ENCODE assay signal across 8 cellular contexts in genomic region chr18:55343396-55344073, GRCh38.
DNase-seq lines count a peak whose midpoint lies in the region; ATAC-seq and TF ChIP-seq lines count a peak whose summit lies in the region.

No MANE protein-coding gene starts in this region.

- no peak overlapping the region for H3K9ac ChIP-seq in adipocyte (ENCODE audit: low read length)

- no peaks in the 10 kb centered on the region for H3K36me3 Mint-ChIP-seq in naive thymus-derived CD8-positive, alpha-beta T cell
- H3K36me3 Mint-ChIP-seq in stimulated activated memory B cell treated with anti-CD40 and anti-IgM and Interleukin-4, amounts not matched to agents 10 μg/mL and 1 μg/mL and 100 μg/mL, for 72 hours, result no peaks in the 10 kb centered on the region

- no peaks in the 10 kb centered on the region for H3K9me3 ChIP-seq in AG04450 (ENCODE audit: control insufficient read depth, insufficient read depth, low read length)
- no peaks in the 10 kb centered on the region for H3K9me3 ChIP-seq in adipocyte (ENCODE audit: control insufficient read depth, low read length)
- H3K9me3 ChIP-seq in left lung, result no peaks in the 10 kb centered on the region

- POLR2A ChIA-PET in AG04450 (lab: Yijun Ruan, JAX), result no interaction called here
- POLR2A ChIA-PET in naive thymus-derived CD8-positive, alpha-beta T cell (lab: Charles Lee), result no interaction called here

- H3K27me3 ChIP-seq in AG04450 (ENCODE audit: control insufficient read depth, insufficient read depth, low read length) (no peaks in the 10 kb centered on the region), adipocyte (replicated peaks; ENCODE audit: control insufficient read depth, insufficient read depth, low read length) (no peaks in the 10 kb centered on the region), left lung (no peaks in the 10 kb centered on the region)

- CTCF ChIA-PET in AG04450 (lab: Charles Lee), result interaction anchor here (0.5 to 4.5 kb wide), 26 partner anchors 9 to 1233 kb away, joined by 3 to 18 read pairs (median 4); no protein-coding TSS in a partner anchor

- ATAC-seq in GM18517 (IDR thresholded peaks at IDR 0.05; ENCODE audit: unreplicated experiment), result peak; percentile 75
- ATAC-seq in left lung, result peak; percentile 57
- no peak for ATAC-seq in naive thymus-derived CD8-positive, alpha-beta T cell
- no peak for ATAC-seq in stimulated activated memory B cell treated with anti-CD40 and anti-IgM and Interleukin-4, amounts not matched to agents 10 μg/mL and 1 μg/mL and 100 μg/mL, for 72 hours

- intact Hi-C loops in left lung (cut with DNase I), result no loop called here

- peaks cover 14% of the 10 kb centered on the region for H3K4me1 ChIP-seq in adipocyte (ENCODE audit: control insufficient read depth, insufficient read depth, low read length)
- peaks cover 5 to 15% of the 10 kb centered on the region in 2 donors for H3K4me1 ChIP-seq in left lung

- DNase-seq in AG04450 (ENCODE audit: low read depth, low spot score), result no peak
- DNase-seq in HT1080 (ENCODE audit: low read depth), result peak; percentile 15
- DNase-seq in adipocyte (ENCODE audit: low read depth), result peak; percentile 72
- DNase-seq in left lung, result no peak
- DNase-seq in naive thymus-derived CD8-positive, alpha-beta T cell, result no peak
- no peak for DNase-seq in stimulated activated naive CD4-positive, alpha-beta T cell treated with Interleukin-2 at 50 U/mL for 16 hours (lab: John Stamatoyannopoulos, UW)

- no peak overlapping the region for H3K4me3 ChIP-seq in AG04450 (ENCODE audit: low read depth, low read length)
- no peak overlapping the region for H3K4me3 ChIP-seq in adipocyte (ENCODE audit: low read length)
- no peak overlapping the region for H3K4me3 ChIP-seq in left lung

- H3K9me3 Mint-ChIP-seq in naive thymus-derived CD8-positive, alpha-beta T cell, result no peaks in the 10 kb centered on the region
- no peaks in the 10 kb centered on the region for H3K9me3 Mint-ChIP-seq in stimulated activated memory B cell treated with anti-CD40 and anti-IgM and Interleukin-4, amounts not matched to agents 10 μg/mL and 1 μg/mL and 100 μg/mL, for 72 hours

- H3K4me1 Mint-ChIP-seq in naive thymus-derived CD8-positive, alpha-beta T cell, result peaks cover 0 to 15% (median 0%) of the 10 kb centered on the region in 4 donors
- H3K4me1 Mint-ChIP-seq in stimulated activated memory B cell treated with anti-CD40 and anti-IgM and Interleukin-4, amounts not matched to agents 10 μg/mL and 1 μg/mL and 100 μg/mL, for 72 hours, result peaks cover 12% of the 10 kb centered on the region

- peaks cover 0 to 2% (median 0%) of the 10 kb centered on the region in 5 donors for H3K27me3 Mint-ChIP-seq in naive thymus-derived CD8-positive, alpha-beta T cell
- no peaks in the 10 kb centered on the region for H3K27me3 Mint-ChIP-seq in stimulated activated memory B cell treated with anti-CD40 and anti-IgM and Interleukin-4, amounts not matched to agents 10 μg/mL and 1 μg/mL and 100 μg/mL, for 72 hours

- H3K27ac Mint-ChIP-seq in naive thymus-derived CD8-positive, alpha-beta T cell, result no peak overlapping the region
- no peak overlapping the region for H3K27ac Mint-ChIP-seq in stimulated activated memory B cell treated with anti-CD40 and anti-IgM and Interleukin-4, amounts not matched to agents 10 μg/mL and 1 μg/mL and 100 μg/mL, for 72 hours

- H3K27ac ChIP-seq in AG04450 (ENCODE audit: low read depth, low read length) (no peak overlapping the region), left lung (no peak overlapping the region)

- peak; percentile 78 for TF ChIP-seq CTCF in AG04450 (IDR thresholded peaks at IDR 0.05; ENCODE audit: low read depth, low read length)
- peak; percentile 22 to 33 for TF ChIP-seq CTCF in left lung (IDR thresholded peaks at IDR 0.05)

- no peak overlapping the region for H3K4me3 Mint-ChIP-seq in naive thymus-derived CD8-positive, alpha-beta T cell
- no peak overlapping the region for H3K4me3 Mint-ChIP-seq in stimulated activated memory B cell treated with anti-CD40 and anti-IgM and Interleukin-4, amounts not matched to agents 10 μg/mL and 1 μg/mL and 100 μg/mL, for 72 hours

- H3K36me3 ChIP-seq in adipocyte (ENCODE audit: control insufficient read depth, insufficient read depth, low read length, severe bottlenecking) (no peaks in the 10 kb centered on the region), left lung (no peaks in the 10 kb centered on the region)

Comparison
In these comparisons a context has a peak if more than half of its experiments do, and no peak if none do; other contexts are left out.
1. DNase-seq: peak in HT1080 (single experiment) and adipocyte (single experiment); none in AG04450 (single experiment), left lung (0 of 2), naive thymus-derived CD8-positive, alpha-beta T cell (0 of 10) and stimulated activated naive CD4-positive, alpha-beta T cell treated with Interleukin-2 at 50 U/mL for 16 hours (single experiment).
2. ATAC-seq: peak in GM18517 (single experiment) and left lung (single experiment); none in naive thymus-derived CD8-positive, alpha-beta T cell (0 of 2) and stimulated activated memory B cell treated with anti-CD40 and anti-IgM and Interleukin-4, amounts not matched to agents 10 μg/mL and 1 μg/mL and 100 μg/mL, for 72 hours (single experiment).